In genomic region chr6:11386323-11386722, GRCh38 we compare ENCODE assay signal across 11 cellular contexts.
DNase-seq lines count a peak whose midpoint lies in the region; ATAC-seq and TF ChIP-seq lines count a peak whose summit lies in the region.
"Had no signal": no experiment of that assay in that cellular context is flagged by ENCODE, and none has a peak within 500 bp of the region (broad histone marks: within the 10 kb centered on the region; RNA-seq: fewer than 3 reads in every experiment).

No MANE protein-coding gene starts in this region.

- peak; percentile 63 for DNase-seq in GM06990 (ENCODE audit: extremely low read depth, insufficient read length)
- no peak for DNase-seq in NCI-H1694 (lab: John Stamatoyannopoulos, UW)
- no peak for DNase-seq in dermis blood vessel endothelial cell
- no peak for DNase-seq in hepatocyte (ENCODE audit: low spot score)
- DNase-seq in medulla oblongata (ENCODE audit: extremely low spot score): no peak
- DNase-seq: activated CD4-positive, CD25-positive, alpha-beta regulatory T cell treated with anti-CD3 and anti-CD28 coated beads, Interleukin-2, amount 50 U/mL, for 72 hours; DMS 273 treated with DMSO at 0.1 percent for 48 hours had no signal

- H3K4me2 ChIP-seq in hepatocyte: no peak overlapping the region

- H3K4me1 ChIP-seq in hepatocyte (ENCODE audit: insufficient read depth): no peaks in the 10 kb centered on the region

- no peaks in the 10 kb centered on the region for H3K79me2 ChIP-seq in hepatocyte

- no peak overlapping the region for H3K27ac ChIP-seq in hepatocyte
- H3K27ac ChIP-seq: neutrophil had no signal

- no peak overlapping the region for H2AFZ ChIP-seq in hepatocyte

- no peak for TF ChIP-seq CTCF in GM06990 (IDR thresholded peaks at IDR 0.05; ENCODE audit: insufficient read depth, low read length, poor library complexity, severe bottlenecking)
- no peak for TF ChIP-seq CTCF in hepatocyte (IDR thresholded peaks at IDR 0.05; ENCODE audit: poor library complexity)

- H3K27me3 ChIP-seq in GM06990 (replicated peaks; ENCODE audit: control insufficient read depth, insufficient read depth, low read length) (no peaks in the 10 kb centered on the region), hepatocyte (no peaks in the 10 kb centered on the region)
- H3K27me3 ChIP-seq: neutrophil had no signal

- H4K20me1 ChIP-seq in hepatocyte (ENCODE audit: insufficient read depth, poor library complexity, severe bottlenecking): no peaks in the 10 kb centered on the region

- H3K9me3 ChIP-seq in hepatocyte (ENCODE audit: low read depth): no peaks in the 10 kb centered on the region
- H3K9me3 ChIP-seq: neutrophil had no signal

- H3K9me2 ChIP-seq in hepatocyte (replicated peaks; ENCODE audit: insufficient read depth): no peaks in the 10 kb centered on the region

- peak; percentile 72 for ATAC-seq in GM18873 (IDR thresholded peaks at IDR 0.05; ENCODE audit: low FRiP score, unreplicated experiment)
- ATAC-seq in HG02642 (IDR thresholded peaks at IDR 0.05; ENCODE audit: poor library complexity, unreplicated experiment): peak; percentile 64
- peak; percentile 57 for ATAC-seq in HG03571 (IDR thresholded peaks at IDR 0.05; ENCODE audit: unreplicated experiment)

- H3K4me3 ChIP-seq in GM06990 (replicated peaks; ENCODE audit: low read depth, low read length): no peak overlapping the region
- H3K4me3 ChIP-seq in hepatocyte: no peak overlapping the region

- H3K36me3 ChIP-seq in GM06990 (ENCODE audit: control insufficient read depth, insufficient read depth, low read length) (no peaks in the 10 kb centered on the region), hepatocyte (replicated peaks; ENCODE audit: insufficient read depth, low read depth) (no peaks in the 10 kb centered on the region)
- H3K36me3 ChIP-seq: neutrophil had no signal

- WGBS in hepatocyte (ENCODE audit: low lambda C conversion rate, missing lambda C conversion rate): 86% methylated on average over 4 of the region's 4 CpGs
